In genomic region chr17:77129568-77130301, GRCh38 we compare ENCODE assay signal across 11 cellular contexts. TPM values are rescaled to one million over a fixed set of nuclear protein-coding genes. Genes with fewer than 3 reads are reported as not detected.
DNase-seq lines count a peak whose midpoint lies in the region; ATAC-seq and TF ChIP-seq lines count a peak whose summit lies in the region.
"Had no signal": no experiment of that assay in that cellular context is flagged by ENCODE, and none has a peak within 500 bp of the region (broad histone marks: within the 10 kb centered on the region; RNA-seq: fewer than 3 reads in every experiment).

No MANE protein-coding gene starts in this region.

- H3K27me3 ChIP-seq in gastrocnemius medialis, result no peaks in the 10 kb centered on the region
- no peaks in the 10 kb centered on the region for H3K27me3 ChIP-seq in Peyer's patch

- TF ChIP-seq POLR2A in gastrocnemius medialis (IDR thresholded peaks at IDR 0.05) (peak in 1 of 2 donors; percentile 37), Peyer's patch (IDR thresholded peaks at IDR 0.05) (no peak)

- H3K4me1 ChIP-seq in gastrocnemius medialis, result peaks cover 45 to 71% of the 10 kb centered on the region in 2 donors
- peaks cover 0 to 27% (median 0%) of the 10 kb centered on the region in 4 donors for H3K4me1 ChIP-seq in Peyer's patch

- no peaks in the 10 kb centered on the region for H3K36me3 ChIP-seq in gastrocnemius medialis
- H3K36me3 ChIP-seq in Peyer's patch, result no peaks in the 10 kb centered on the region

- in situ Hi-C loops in gastrocnemius medialis (cut with MboI; ENCODE audit: low sequenced_read_pairs in 4 of 4), result no loop called here

- TF ChIP-seq CTCF in fibroblast of villous mesenchyme (IDR thresholded peaks at IDR 0.05; ENCODE audit: insufficient read depth, low read depth, low read length) (no peak), gastrocnemius medialis (IDR thresholded peaks at IDR 0.05 in 4 of 5, conservative IDR thresholded peaks at IDR 0.05 in 1 of 5) (no peak), Peyer's patch (IDR thresholded peaks at IDR 0.05) (no peak)

- peak; percentile 16 for DNase-seq in GM03348 (ENCODE audit: low spot score)
- DNase-seq in SW480 (ENCODE audit: low spot score), result peak; percentile 64
- peak; percentile 57 for DNase-seq in fibroblast of villous mesenchyme (ENCODE audit: low read depth)
- peak; percentile 67 to 69 for DNase-seq in gastrocnemius medialis
- DNase-seq in activated CD4-positive, CD25-positive, alpha-beta regulatory T cell (lab: John Stamatoyannopoulos, UW), result no peak
- no peak for DNase-seq in AG20443 (ENCODE audit: low spot score)
- DNase-seq in Peyer's patch, result no peak
- DNase-seq: central memory CD4-positive, alpha-beta T cell; NCI-H2227 treated with DMSO at 0.1 percent for 48 hours; stimulated activated CD4-positive, alpha-beta T cell treated with anti-CD3 and anti-CD28 coated beads, Interleukin-1b, Interleukin-23, amount 100 ng/mL, for 48 hours had no signal

- H3K4me3 ChIP-seq in fibroblast of villous mesenchyme (ENCODE audit: low read depth, low read length) (no peak overlapping the region), gastrocnemius medialis (peak overlapping the region; percentile 5 to 48 (median 30)), Peyer's patch (no peak overlapping the region)

- ATAC-seq in gastrocnemius medialis (peak; percentile 77 to 79), GM18517 (IDR thresholded peaks at IDR 0.05; ENCODE audit: unreplicated experiment) (no peak)

- H3K9me3 ChIP-seq in gastrocnemius medialis (no peaks in the 10 kb centered on the region), Peyer's patch (no peaks in the 10 kb centered on the region)

- intact Hi-C loops in gastrocnemius medialis (cut with DNase I; ENCODE audit: low total_unique reads), result no loop called here

- H3K27ac ChIP-seq in gastrocnemius medialis, result peak overlapping the region; percentile 80 to 92 (median 86)
- peak overlapping the region in 2 of 4 donors; percentile 67 to 76 for H3K27ac ChIP-seq in Peyer's patch

RNA-seq across cellular contexts. Expression of gene SEC14L1, which starts 11.0 kb away (rescaled TPM):
- 51.2 and 101 TPM in 2 replicates for total RNA-seq in fibroblast of villous mesenchyme
- 10 to 100 TPM; 55.0 to 94.1 (median 73.7) TPM for total RNA-seq in gastrocnemius medialis
- 100 to 1,000 TPM in 1 of 4 donors, 10 to 100 TPM in 3; 18.2 to 187 (median 46.5) TPM for total RNA-seq in Peyer's patch

Comparison
In these comparisons a context has a peak if more than half of its experiments do, and no peak if none do; other contexts are left out.
1. DNase-seq: peak in GM03348 (single experiment), SW480 (single experiment), fibroblast of villous mesenchyme (single experiment) and gastrocnemius medialis (2 of 2); none in activated CD4-positive, CD25-positive, alpha-beta regulatory T cell (0 of 4), AG20443 (single experiment) and Peyer's patch (0 of 3).
2. H3K4me3 ChIP-seq: peak in gastrocnemius medialis (4 of 4); none in fibroblast of villous mesenchyme (single experiment) and Peyer's patch (0 of 4).